Comparison of ENCODE assay signal across 11 cellular contexts in the genomic region with DNA sequence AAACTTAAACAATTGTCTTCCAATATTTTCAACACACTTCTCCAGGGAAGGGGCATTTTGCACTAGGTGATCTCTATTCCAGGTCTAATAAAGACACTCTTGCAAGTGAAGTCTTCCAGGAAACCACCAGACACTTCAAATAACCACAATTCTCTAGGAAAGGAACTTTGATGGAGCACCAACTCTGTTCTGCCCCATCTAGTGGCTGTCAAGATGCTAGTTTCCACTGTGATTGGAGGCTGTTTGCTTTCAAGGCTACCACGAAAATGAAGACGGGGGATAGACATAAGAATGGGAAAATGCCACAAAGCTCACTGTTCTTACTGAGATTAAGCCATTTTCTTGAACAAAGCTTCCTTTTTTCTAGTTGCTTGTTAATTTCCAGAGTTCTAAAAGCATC.
A peak's percentile ranks its signal among the peaks of the same experiment; 100 is the strongest.
DNase-seq lines count a peak whose midpoint lies in the region; ATAC-seq and TF ChIP-seq lines count a peak whose summit lies in the region.
"Had no signal": no experiment of that assay in that cellular context is flagged by ENCODE, and none has a peak within 500 bp of the region (broad histone marks: within the 10 kb centered on the region; RNA-seq: fewer than 3 reads in every experiment).

No MANE protein-coding gene starts in this region.

- no peak for ATAC-seq in Panc1
- ATAC-seq in upper lobe of left lung (ENCODE audit: low FRiP score in 2 of 2) = no peak
- no peak for ATAC-seq in GM19324 (IDR thresholded peaks at IDR 0.05; ENCODE audit: low FRiP score, unreplicated experiment)
- ATAC-seq: right cardiac atrium had no signal

- CTCF ChIA-PET in Panc1 (lab: Charles Lee) = no interaction called here

- intact Hi-C loops in Panc1 (cut with micrococcal nuclease; ENCODE audit: unreplicated experiment) = no loop called here

- no peak overlapping the region for H3K9ac ChIP-seq in smooth muscle cell (ENCODE audit: low read depth)

- DNase-seq in H4 (ENCODE audit: low spot score) (peak; percentile 3), Panc1 (ENCODE audit: low read depth, low spot score) (no peak), hepatocyte (ENCODE audit: low spot score) (peak; percentile 15), smooth muscle cell (lab: John Stamatoyannopoulos, UW; ENCODE audit: unreplicated experiment) (no peak), upper lobe of left lung (no peak), SHP77 (lab: John Stamatoyannopoulos, UW) (no peak)
- DNase-seq: activated T-cell treated with anti-CD3 and anti-CD28 coated beads for 4 hours, amniotic stem cell, NCI-H1930, right cardiac atrium had no signal

- TF ChIP-seq POLR2A in upper lobe of left lung (IDR thresholded peaks at IDR 0.05) = no peak

- H4K20me1 ChIP-seq in hepatocyte (ENCODE audit: insufficient read depth, poor library complexity, severe bottlenecking) (no peaks in the 10 kb centered on the region), smooth muscle cell (ENCODE audit: low read depth) (no peaks in the 10 kb centered on the region)

- H3K9me3 ChIP-seq in Panc1 (ENCODE audit: control insufficient read depth, insufficient read depth, low read depth, low read length) = no peaks in the 10 kb centered on the region
- no peaks in the 10 kb centered on the region for H3K9me3 ChIP-seq in hepatocyte (ENCODE audit: low read depth)
- no peaks in the 10 kb centered on the region for H3K9me3 ChIP-seq in smooth muscle cell (replicated peaks; ENCODE audit: low read depth)
- H3K9me3 ChIP-seq in upper lobe of left lung = no peaks in the 10 kb centered on the region

- no peaks in the 10 kb centered on the region for H3K27me3 ChIP-seq in Panc1 (ENCODE audit: control insufficient read depth, insufficient read depth, low read length)
- H3K27me3 ChIP-seq in hepatocyte = no peaks in the 10 kb centered on the region
- H3K27me3 ChIP-seq in smooth muscle cell (ENCODE audit: low read depth) = no peaks in the 10 kb centered on the region
- no peaks in the 10 kb centered on the region for H3K27me3 ChIP-seq in upper lobe of left lung

- H3K4me1 ChIP-seq in Panc1 (ENCODE audit: control insufficient read depth, insufficient read depth, low read length) = no peaks in the 10 kb centered on the region
- H3K4me1 ChIP-seq in hepatocyte (ENCODE audit: insufficient read depth) = no peaks in the 10 kb centered on the region
- H3K4me1 ChIP-seq in smooth muscle cell (ENCODE audit: low read depth) = no peaks in the 10 kb centered on the region
- no peaks in the 10 kb centered on the region for H3K4me1 ChIP-seq in upper lobe of left lung

- H3K4me3 ChIP-seq in Panc1 (ENCODE audit: low read depth in 2 of 2, low read length in 2 of 2) = no peak overlapping the region
- H3K4me3 ChIP-seq in hepatocyte = no peak overlapping the region
- H3K4me3 ChIP-seq in smooth muscle cell = no peak overlapping the region
- H3K4me3 ChIP-seq in upper lobe of left lung = no peak overlapping the region

- H3K9me2 ChIP-seq in hepatocyte (replicated peaks; ENCODE audit: insufficient read depth) = no peaks in the 10 kb centered on the region

- H3F3A ChIP-seq in smooth muscle cell (ENCODE audit: low read depth) = no peaks in the 10 kb centered on the region

- 57% methylated on average over 2 of the region's 2 CpGs for WGBS in hepatocyte (ENCODE audit: low lambda C conversion rate, missing lambda C conversion rate)
- WGBS in smooth muscle cell (ENCODE audit: low lambda C conversion rate) = 51% methylated on average over 2 of the region's 2 CpGs
- WGBS in upper lobe of left lung, 2 donors = 28% methylated on average over 2 of the region's 2 CpGs

- no peak overlapping the region for H3K4me2 ChIP-seq in hepatocyte
- no peak overlapping the region for H3K4me2 ChIP-seq in smooth muscle cell

- H3K27ac ChIP-seq in Panc1 (ENCODE audit: low read length) (no peak overlapping the region), hepatocyte (no peak overlapping the region), smooth muscle cell (ENCODE audit: low read depth) (no peak overlapping the region), upper lobe of left lung (no peak overlapping the region)

- TF ChIP-seq EP300 in upper lobe of left lung (IDR thresholded peaks at IDR 0.05) = no peak

- POLR2A ChIA-PET in Panc1 (lab: Charles Lee) = no interaction called here

- TF ChIP-seq CTCF in Panc1 (IDR thresholded peaks at IDR 0.05) = peak; percentile 33
- TF ChIP-seq CTCF in hepatocyte (IDR thresholded peaks at IDR 0.05; ENCODE audit: poor library complexity) = peak; percentile 23
- TF ChIP-seq CTCF in smooth muscle cell (IDR thresholded peaks at IDR 0.05; ENCODE audit: borderline replicate concordance, insufficient read depth, poor library complexity, severe bottlenecking) = peak; percentile 23
- no peak for TF ChIP-seq CTCF in upper lobe of left lung (IDR thresholded peaks at IDR 0.05)

- in situ Hi-C loops in Panc1 (cut with HindIII; ENCODE audit: low pct_unique_long_range_greater_than_20kb, low sequenced_read_pairs) = no loop called here

- H2AFZ ChIP-seq in hepatocyte (no peak overlapping the region), smooth muscle cell (ENCODE audit: low read depth) (no peak overlapping the region)

- H3K79me2 ChIP-seq in hepatocyte (no peaks in the 10 kb centered on the region), smooth muscle cell (ENCODE audit: low read depth) (no peaks in the 10 kb centered on the region)

- no TSS peak for BruUV-seq in Panc1 (replicated peaks; lab: Mats Ljungman, UMichigan)

- no peaks in the 10 kb centered on the region for H3K36me3 ChIP-seq in Panc1 (ENCODE audit: control insufficient read depth, insufficient read depth, low read length)
- H3K36me3 ChIP-seq in hepatocyte (replicated peaks; ENCODE audit: insufficient read depth, low read depth) = no peaks in the 10 kb centered on the region
- H3K36me3 ChIP-seq in smooth muscle cell (ENCODE audit: low read depth) = no peaks in the 10 kb centered on the region
- H3K36me3 ChIP-seq in upper lobe of left lung = no peaks in the 10 kb centered on the region

Comparison
In these comparisons a context has a peak if more than half of its experiments do, and no peak if none do; other contexts are left out.
1. DNase-seq: peak in H4 (single experiment) and hepatocyte (single experiment); none in Panc1 (single experiment), smooth muscle cell (single experiment), upper lobe of left lung (0 of 2) and SHP77 (0 of 2).
2. CTCF ChIP-seq: peak in Panc1 (single experiment), hepatocyte (single experiment) and smooth muscle cell (single experiment); none in upper lobe of left lung (0 of 6).